22 cellular contexts compared by ENCODE assay signal in the genomic region with DNA sequence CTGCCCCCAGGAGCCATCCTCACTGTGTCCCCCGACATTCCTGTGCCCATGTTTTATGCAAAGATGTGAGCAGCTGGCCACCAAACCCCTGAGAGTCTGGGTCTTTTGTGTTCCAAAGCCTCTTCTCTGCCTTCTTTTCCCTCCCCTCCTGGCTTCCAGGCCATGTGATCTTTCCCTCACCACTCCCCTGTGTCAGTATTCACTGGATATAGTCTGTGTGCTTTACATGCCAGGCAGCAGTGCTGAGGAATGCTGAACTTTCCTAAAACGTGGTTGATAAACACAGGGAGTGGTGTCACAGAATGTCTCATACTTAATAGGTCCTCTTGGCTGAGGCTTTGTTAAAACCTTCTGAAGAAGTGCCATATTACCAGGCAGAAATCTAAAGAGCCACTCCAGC.
A peak's percentile ranks its signal among the peaks of the same experiment; 100 is the strongest.
DNase-seq lines count a peak whose midpoint lies in the region; ATAC-seq and TF ChIP-seq lines count a peak whose summit lies in the region.
"Had no signal": no experiment of that assay in that cellular context is flagged by ENCODE, and none has a peak within 500 bp of the region (broad histone marks: within the 10 kb centered on the region; RNA-seq: fewer than 3 reads in every experiment).

No MANE protein-coding gene starts in this region.

- ATAC-seq in GM18868 (IDR thresholded peaks at IDR 0.05; ENCODE audit: unreplicated experiment) (no peak), GM19351 (IDR thresholded peaks at IDR 0.05; ENCODE audit: unreplicated experiment) (no peak), HG02571 (IDR thresholded peaks at IDR 0.05; ENCODE audit: unreplicated experiment) (no peak)
- ATAC-seq: CD8-positive, alpha-beta T cell; HepG2; sciatic nerve; stimulated activated naive CD8-positive, alpha-beta T cell treated with anti-CD3 and anti-CD28 coated beads, Interleukin-15, Interleukin-2, amounts not matched to agents 100 U/mL and 50 U/mL, for 24 hours had no signal

- H3K4me3 ChIP-seq in fibroblast of the aortic adventitia (ENCODE audit: low read depth, low read length) = no peak overlapping the region
- H3K4me3 ChIP-seq: ovary, transverse colon had no signal

- peak overlapping the region; percentile 76 to 91 (median 85) for H3K27ac Mint-ChIP-seq in nephron
- no peak overlapping the region for H3K27ac Mint-ChIP-seq in HFFc6
- H3K27ac Mint-ChIP-seq: activated naive CD8-positive, alpha-beta T cell treated with anti-CD3 and anti-CD28 coated beads, Interleukin-2, amount 10 ng/mL, durations not matched to agents 7 days and 5 days; CD8-positive, alpha-beta T cell had no signal

- TF ChIP-seq CTCF in fibroblast of the aortic adventitia (IDR thresholded peaks at IDR 0.05; ENCODE audit: insufficient read depth, low read length) = no peak
- TF ChIP-seq CTCF in nephron (IDR thresholded peaks at IDR 0.05; ENCODE audit: unreplicated experiment in 3 of 3) = no peak
- no peak for TF ChIP-seq CTCF in HFFc6 (IDR thresholded peaks at IDR 0.05)

- DNase-seq in DMS 273 (lab: John Stamatoyannopoulos, UW; ENCODE audit: unreplicated experiment) = peak; percentile 65
- peak; percentile 50 for DNase-seq in NCI-H2227 (lab: John Stamatoyannopoulos, UW; ENCODE audit: unreplicated experiment)
- peak; percentile 2 for DNase-seq in fibroblast of the aortic adventitia (ENCODE audit: low read depth)
- no peak for DNase-seq in HFFc6
- DNase-seq: activated CD4-positive, CD25-positive, alpha-beta regulatory T cell; activated naive CD8-positive, alpha-beta T cell treated with anti-CD3 and anti-CD28 coated beads, Interleukin-2, amount 10 ng/mL, durations not matched to agents 7 days and 5 days; CD8-positive, alpha-beta T cell; DND-41; effector CD4-positive, alpha-beta T cell; kidney glomerular epithelial cell; NCI-H2029; NCI-H526; ovary; stimulated activated naive CD8-positive, alpha-beta T cell treated with anti-CD3 and anti-CD28 coated beads, Interleukin-15, Interleukin-2, amounts not matched to agents 100 U/mL and 50 U/mL, for 24 hours; T-helper 2 cell; transverse colon had no signal

- H3K36me3 Mint-ChIP-seq in nephron (ENCODE audit: low read depth) (peaks cover 3% of the 10 kb centered on the region), HFFc6 (ENCODE audit: low read depth) (no peaks in the 10 kb centered on the region)
- H3K36me3 Mint-ChIP-seq: activated naive CD8-positive, alpha-beta T cell treated with anti-CD3 and anti-CD28 coated beads, Interleukin-2, amount 10 ng/mL, durations not matched to agents 7 days and 5 days; CD8-positive, alpha-beta T cell had no signal

- H3K4me3 Mint-ChIP-seq in nephron (peak overlapping the region in 2 of 3 experiments; percentile 2), HFFc6 (no peak overlapping the region)
- H3K4me3 Mint-ChIP-seq: activated naive CD8-positive, alpha-beta T cell treated with anti-CD3 and anti-CD28 coated beads, Interleukin-2, amount 10 ng/mL, durations not matched to agents 7 days and 5 days; CD8-positive, alpha-beta T cell had no signal

- no peaks in the 10 kb centered on the region for H3K27me3 Mint-ChIP-seq in nephron (ENCODE audit: low read depth)
- H3K27me3 Mint-ChIP-seq in HFFc6 (ENCODE audit: insufficient read depth) = peaks cover 4% of the 10 kb centered on the region; the same call in 1 of the 2 replicates

- H3K4me1 Mint-ChIP-seq in nephron = peaks cover 17% of the 10 kb centered on the region
- no peaks in the 10 kb centered on the region for H3K4me1 Mint-ChIP-seq in HFFc6 (ENCODE audit: low read depth)
- H3K4me1 Mint-ChIP-seq: activated naive CD8-positive, alpha-beta T cell treated with anti-CD3 and anti-CD28 coated beads, Interleukin-2, amount 10 ng/mL, durations not matched to agents 7 days and 5 days had no signal

- H3K9me3 Mint-ChIP-seq in nephron (peaks cover 10% of the 10 kb centered on the region), HFFc6 (peaks cover 17% of the 10 kb centered on the region)
